ENCODE assay signal across 12 cellular contexts in the genomic region with DNA sequence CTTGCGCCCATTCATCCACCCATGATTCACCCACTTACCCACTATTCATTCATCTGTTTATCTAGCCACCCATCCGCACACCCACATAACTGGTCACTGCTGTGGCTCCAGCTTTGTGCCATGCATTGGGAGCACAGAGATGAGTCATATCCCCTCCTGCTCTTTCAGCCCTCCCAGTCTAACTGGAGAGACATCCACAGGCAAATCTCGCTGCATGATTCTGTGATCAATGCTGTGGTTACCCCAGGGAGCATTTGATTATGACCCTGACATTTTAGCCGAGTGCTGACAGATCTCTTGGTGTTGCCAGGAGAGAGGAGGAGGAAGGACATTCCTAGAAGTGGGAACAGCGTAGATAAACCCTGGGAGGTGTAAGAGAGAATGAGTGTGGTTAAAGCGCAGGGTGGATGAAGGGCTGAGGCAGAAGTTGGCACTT. TPM values are rescaled to one million over a fixed set of nuclear protein-coding genes. Genes with fewer than 3 reads are reported as not detected.
A peak's percentile ranks its signal among the peaks of the same experiment; 100 is the strongest.
DNase-seq lines count a peak whose midpoint lies in the region; ATAC-seq and TF ChIP-seq lines count a peak whose summit lies in the region.
"Had no signal": no experiment of that assay in that cellular context is flagged by ENCODE, and none has a peak within 500 bp of the region (broad histone marks: within the 10 kb centered on the region; RNA-seq: fewer than 3 reads in every experiment).

No MANE protein-coding gene starts in this region.

- in situ Hi-C loops in Panc1 (cut with HindIII; ENCODE audit: low pct_unique_long_range_greater_than_20kb, low sequenced_read_pairs) = no loop called here

- intact Hi-C loops in Panc1 (cut with micrococcal nuclease; ENCODE audit: unreplicated experiment) = no loop called here
- intact Hi-C loops in A673 (cut with micrococcal nuclease; ENCODE audit: unreplicated experiment) = loop anchor here (10.0 kb wide), 1 partner anchor 414 kb away; no protein-coding TSS in a partner anchor

- no peak for TF ChIP-seq CTCF in Panc1 (IDR thresholded peaks at IDR 0.05)
- no peak for TF ChIP-seq CTCF in A673 (conservative IDR thresholded peaks at IDR 0.05; ENCODE audit: low read depth, low read length)

- no peak overlapping the region for H3K4me3 ChIP-seq in Panc1 (ENCODE audit: low read depth in 2 of 2, low read length in 2 of 2)
- H3K4me3 ChIP-seq in A673 (ENCODE audit: low read depth, low read length, poor library complexity, severe bottlenecking) = no peak overlapping the region
- H3K4me3 ChIP-seq: hepatocyte had no signal

- H3K27ac ChIP-seq in Panc1 (ENCODE audit: low read length) = no peak overlapping the region
- H3K27ac ChIP-seq in A673 (ENCODE audit: low read depth, low read length, poor library complexity, severe bottlenecking) = no peak overlapping the region
- H3K27ac ChIP-seq: hepatocyte had no signal

- CTCF ChIA-PET in Panc1 (lab: Charles Lee) = no interaction called here
- CTCF ChIA-PET in A673 (lab: Charles Lee) = no interaction called here

- H3K36me3 ChIP-seq in Panc1 (ENCODE audit: control insufficient read depth, insufficient read depth, low read length) (no peaks in the 10 kb centered on the region), A673 (ENCODE audit: insufficient read depth, low read length, poor library complexity, severe bottlenecking) (no peaks in the 10 kb centered on the region)

- POLR2A ChIA-PET in Panc1 (lab: Charles Lee) (no interaction called here), A673 (lab: Charles Lee; ENCODE audit: low non-redundant PET) (no interaction called here)

- DNase-seq in ELR (ENCODE audit: low read depth) = peak; percentile 90
- no peak for DNase-seq in Panc1 (ENCODE audit: low read depth, low spot score)
- DNase-seq in dedifferentiated amniotic fluid mesenchymal stem cell (ENCODE audit: extremely low spot score) = peak; percentile 27
- DNase-seq in renal cortical epithelial cell (ENCODE audit: low read depth) = peak; percentile 93
- no peak for DNase-seq in nucleus accumbens (lab: John Stamatoyannopoulos, UW)
- no peak for DNase-seq in A673 (ENCODE audit: low spot score)
- DNase-seq: activated CD8-positive, alpha-beta memory T cell treated with anti-CD3 and anti-CD28 coated beads, Interleukin-2, amount 50 U/mL, for 4 hours; central memory CD4-positive, alpha-beta T cell; NCI-H1092; T-helper 17 cell had no signal

- BruUV-seq in Panc1 (replicated peaks; lab: Mats Ljungman, UMichigan) (no TSS peak), A673 (replicated peaks; lab: Mats Ljungman, UMichigan) (no TSS peak)

- ATAC-seq in Panc1 = peak; percentile 71
- no peak for ATAC-seq in HG03565 (IDR thresholded peaks at IDR 0.05; ENCODE audit: unreplicated experiment)
- ATAC-seq: T-helper 17 cell had no signal

- no peaks in the 10 kb centered on the region for H3K9me3 ChIP-seq in Panc1 (ENCODE audit: control insufficient read depth, insufficient read depth, low read depth, low read length)
- H3K9me3 ChIP-seq in A673 (ENCODE audit: low read depth, low read length, poor library complexity, severe bottlenecking) = no peaks in the 10 kb centered on the region

- H3K27me3 ChIP-seq in Panc1 (ENCODE audit: control insufficient read depth, insufficient read depth, low read length) = no peaks in the 10 kb centered on the region
- H3K27me3 ChIP-seq in A673 (replicated peaks; ENCODE audit: insufficient read depth, low read depth, low read length, poor library complexity) = no peaks in the 10 kb centered on the region
- H3K27me3 ChIP-seq: hepatocyte had no signal

- no peaks in the 10 kb centered on the region for H3K4me1 ChIP-seq in Panc1 (ENCODE audit: control insufficient read depth, insufficient read depth, low read length)
- no peaks in the 10 kb centered on the region for H3K4me1 ChIP-seq in A673 (ENCODE audit: insufficient read depth, low read length, poor library complexity, severe bottlenecking)

RNA-seq across cellular contexts. Expression of a gene that starts 10.4 kb away (rescaled TPM):
- total RNA-seq in Panc1 (2021; ENCODE audit: unreplicated experiment) (8.6 TPM), renal cortical epithelial cell (9.2 and 15.3 TPM in 2 replicates), A673 (2021) (10.3 and 11.9 TPM in 2 replicates)
- polyA plus RNA-seq in Panc1 (2012; ENCODE audit: insufficient read length) = 16.5 TPM

RNA-seq across cellular contexts. Expression of a gene that starts 22.4 kb away (rescaled TPM):
- total RNA-seq in Panc1 (2021; ENCODE audit: unreplicated experiment) = 43.1 TPM
- 68.9 TPM for polyA plus RNA-seq in Panc1 (2012; ENCODE audit: insufficient read length)
- total RNA-seq in renal cortical epithelial cell = 48.1 and 92.2 TPM in 2 replicates
- 58.3 and 61.3 TPM in 2 replicates for total RNA-seq in A673 (2021)

RNA-seq across cellular contexts. Expression of a gene that starts 23.2 kb away (rescaled TPM):
- 157 TPM for total RNA-seq in Panc1 (2021; ENCODE audit: unreplicated experiment)
- 118 TPM for polyA plus RNA-seq in Panc1 (2012; ENCODE audit: insufficient read length)
- total RNA-seq in renal cortical epithelial cell = 19.8 and 203 TPM in 2 replicates
- 152 and 155 TPM in 2 replicates for total RNA-seq in A673 (2021)

RNA-seq across cellular contexts. Expression of a gene that starts 28.3 kb away (rescaled TPM):
- total RNA-seq in Panc1 (2021; ENCODE audit: unreplicated experiment) = 1.1 TPM
- 0.45 TPM for polyA plus RNA-seq in Panc1 (2012; ENCODE audit: insufficient read length)
- 27.7 and 53.7 TPM in 2 replicates for total RNA-seq in renal cortical epithelial cell
- total RNA-seq in A673 (2021) = 98.9 and 112 TPM in 2 replicates

RNA-seq across cellular contexts. Expression of a gene that starts 41.1 kb away (rescaled TPM):
- total RNA-seq in Panc1 (2021; ENCODE audit: unreplicated experiment) = 29.4 TPM
- polyA plus RNA-seq in Panc1 (2012; ENCODE audit: insufficient read length) = 39.7 TPM
- total RNA-seq in renal cortical epithelial cell = 6.1 and 11.9 TPM in 2 replicates
- 10.8 and 15.0 TPM in 2 replicates for total RNA-seq in A673 (2021)

Comparison
In these comparisons a context has a peak if more than half of its experiments do, and no peak if none do; other contexts are left out.
1. DNase-seq: peak in ELR (single experiment), dedifferentiated amniotic fluid mesenchymal stem cell (single experiment) and renal cortical epithelial cell (single experiment); none in Panc1 (single experiment), nucleus accumbens (0 of 56) and A673 (single experiment).